In genomic region chr2:8138923-8139667, GRCh38 we compare ENCODE assay signal across 1 cellular context.
TF ChIP-seq lines count a peak whose summit lies in the region.

No MANE protein-coding gene starts in this region.

TF ChIP-seq in H1, 55 proteins besides CTCF, POLR2A, EP300 and RAD21 (continued from another document):
- no peak for TF ChIP-seq RXRA (IDR thresholded peaks at IDR 0.05; ENCODE audit: insufficient read depth, low read depth, low read length)
- no peak for TF ChIP-seq CHD1 (IDR thresholded peaks at IDR 0.05; ENCODE audit: low read depth, low read length)
- TF ChIP-seq ZNF274 (IDR thresholded peaks at IDR 0.05; ENCODE audit: borderline replicate concordance, extremely low read depth, low read length): no peak
- TF ChIP-seq HDAC2 (IDR thresholded peaks at IDR 0.05; ENCODE audit: borderline replicate concordance in 1 of 2, low read depth in 2 of 2, low read length in 2 of 2): no peak
- TF ChIP-seq MAFK (IDR thresholded peaks at IDR 0.05; ENCODE audit: low read depth, low read length): no peak
- TF ChIP-seq SIN3A (conservative IDR thresholded peaks at IDR 0.05 in 1 of 2, IDR thresholded peaks at IDR 0.05 in 1 of 2; ENCODE audit: low read depth in 1 of 2, low read length in 2 of 2): no peak
- TF ChIP-seq, protein P1, sequence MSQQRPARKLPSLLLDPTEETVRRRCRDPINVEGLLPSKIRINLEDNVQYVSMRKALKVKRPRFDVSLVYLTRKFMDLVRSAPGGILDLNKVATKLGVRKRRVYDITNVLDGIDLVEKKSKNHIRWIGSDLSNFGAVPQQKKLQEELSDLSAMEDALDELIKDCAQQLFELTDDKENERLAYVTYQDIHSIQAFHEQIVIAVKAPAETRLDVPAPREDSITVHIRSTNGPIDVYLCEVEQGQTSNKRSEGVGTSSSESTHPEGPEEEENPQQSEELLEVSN (IDR thresholded peaks at IDR 0.05): no peak
- no peak for TF ChIP-seq CBX8 (IDR thresholded peaks at IDR 0.05; ENCODE audit: borderline replicate concordance, low read depth, low read length)
- TF ChIP-seq KDM1A (IDR thresholded peaks at IDR 0.05; ENCODE audit: borderline replicate concordance, low read length): no peak
- TF ChIP-seq CHD7 (IDR thresholded peaks at IDR 0.05; ENCODE audit: insufficient replicate concordance, low read length): no peak
- no peak for TF ChIP-seq KDM4A (IDR thresholded peaks at IDR 0.05; ENCODE audit: low read depth, low read length, severe bottlenecking)
- TF ChIP-seq FOSL1 (IDR thresholded peaks at IDR 0.05; ENCODE audit: insufficient read depth, low read depth, low read length): no peak
- no peak for TF ChIP-seq BRCA1 (IDR thresholded peaks at IDR 0.05; ENCODE audit: low read depth, low read length)
- no peak for TF ChIP-seq CTBP2 (IDR thresholded peaks at IDR 0.05; ENCODE audit: borderline replicate concordance, insufficient read depth, insufficient read length, low read length)
- no peak for TF ChIP-seq GTF2F1 (IDR thresholded peaks at IDR 0.05; ENCODE audit: borderline replicate concordance, low read depth, low read length)
- TF ChIP-seq HDAC6 (IDR thresholded peaks at IDR 0.05; ENCODE audit: low read depth, low read length): no peak
